Comparison of ENCODE assay signal across 13 cellular contexts in genomic region chr5:173078878-173079277, GRCh38.
"Had no signal": no experiment of that assay in that cellular context is flagged by ENCODE, and none has a peak within 500 bp of the region (broad histone marks: within the 10 kb centered on the region; RNA-seq: fewer than 3 reads in every experiment).

No MANE protein-coding gene starts in this region.

- H3K27ac ChIP-seq: colonic mucosa, esophagus squamous epithelium had no signal

- H3K4me3 ChIP-seq: colonic mucosa, esophagus squamous epithelium, mucosa of descending colon, smooth muscle cell had no signal

- H3K4me3 Mint-ChIP-seq: naive thymus-derived CD8-positive, alpha-beta T cell had no signal

- H3K4me1 ChIP-seq: colonic mucosa had no signal

- H3K9me3 ChIP-seq: colonic mucosa, esophagus squamous epithelium, mucosa of descending colon, neutrophil had no signal

- H3K36me3 ChIP-seq: colonic mucosa had no signal

- H3K27me3 Mint-ChIP-seq: naive thymus-derived CD8-positive, alpha-beta T cell had no signal

- DNase-seq: colonic mucosa; dermis blood vessel endothelial cell; esophagus squamous epithelium; foreskin melanocyte; head of caudate nucleus; hypothalamus; mucosa of descending colon; naive thymus-derived CD8-positive, alpha-beta T cell; stimulated activated CD4-positive, alpha-beta T cell treated with anti-CD3 and anti-CD28 coated beads, Interleukin-2, amount 100 ng/mL, for 48 hours; stimulated activated naive CD4-positive, alpha-beta T cell treated with Interleukin-2 at 50 U/mL for 16 hours; trophoblast cell had no signal

- ATAC-seq: mucosa of descending colon; naive thymus-derived CD8-positive, alpha-beta T cell had no signal

- H3K27me3 ChIP-seq: colonic mucosa, esophagus squamous epithelium, neutrophil had no signal
